ENCODE assay signal across 1 cellular context in the genomic region with DNA sequence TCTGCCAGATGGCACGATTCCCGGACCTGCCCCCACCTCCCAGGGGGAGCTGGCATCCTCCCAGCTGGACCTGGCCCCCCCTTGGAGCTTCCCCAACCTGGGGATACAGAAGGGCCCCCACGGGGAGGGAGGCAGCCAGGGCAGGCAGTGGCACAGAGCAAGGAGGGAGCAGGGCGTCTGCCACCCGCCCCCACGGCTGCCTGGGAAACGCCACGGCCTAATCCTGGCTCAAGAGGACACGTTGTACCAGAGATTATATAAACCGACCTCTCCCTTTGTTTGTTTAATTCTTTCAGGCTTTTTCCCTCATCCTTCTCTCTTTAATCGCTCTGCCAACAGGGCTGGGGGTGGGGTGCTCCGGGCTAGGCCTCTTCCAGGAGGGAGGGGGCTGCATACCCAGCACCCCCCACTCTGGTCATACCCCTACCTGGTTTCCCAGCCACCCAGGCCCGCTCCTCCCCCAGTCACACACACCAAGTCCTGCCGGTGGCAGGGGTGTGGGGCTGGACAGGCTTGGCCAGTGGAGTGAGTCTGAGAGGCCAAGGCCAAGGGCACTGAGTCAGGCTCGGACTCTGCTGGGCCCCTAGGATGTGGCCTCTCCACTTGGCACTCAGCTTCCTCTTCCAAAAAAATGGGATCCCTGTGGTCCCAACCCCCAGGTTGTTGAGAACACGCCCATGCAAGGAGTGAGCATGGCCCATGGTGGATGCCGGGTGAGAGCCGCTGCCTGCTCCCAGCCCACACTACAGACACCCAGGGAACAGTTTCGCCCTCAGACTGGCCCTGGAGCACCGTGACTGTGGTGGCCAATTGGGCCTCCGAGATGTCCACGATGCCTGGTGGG.
TF ChIP-seq lines count a peak whose summit lies in the region.

No MANE protein-coding gene starts in this region.

TF ChIP-seq in endothelial cell of umbilical vein, 7 proteins besides CTCF, POLR2A, EP300 and RAD21:
- no peak for TF ChIP-seq FOS (IDR thresholded peaks at IDR 0.05; ENCODE audit: borderline replicate concordance, insufficient read depth, low read length)
- TF ChIP-seq GATA2 (IDR thresholded peaks at IDR 0.05; ENCODE audit: insufficient read depth, insufficient read length, low read depth, low read length): no peak
- TF ChIP-seq MYC (IDR thresholded peaks at IDR 0.05; ENCODE audit: low read depth, low read length): no peak
- TF ChIP-seq, protein P1, sequence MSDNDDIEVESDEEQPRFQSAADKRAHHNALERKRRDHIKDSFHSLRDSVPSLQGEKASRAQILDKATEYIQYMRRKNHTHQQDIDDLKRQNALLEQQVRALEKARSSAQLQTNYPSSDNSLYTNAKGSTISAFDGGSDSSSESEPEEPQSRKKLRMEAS (IDR thresholded peaks at IDR 0.05; ENCODE audit: insufficient read depth, insufficient read length): no peak
- no peak for TF ChIP-seq JUN (IDR thresholded peaks at IDR 0.05; ENCODE audit: borderline replicate concordance, insufficient read depth, insufficient read length, low read depth)
- no peak for TF ChIP-seq POLR2AphosphoS5 (IDR thresholded peaks at IDR 0.05; ENCODE audit: insufficient read depth, low read depth, low read length)
- no peak for TF ChIP-seq EZH2 (IDR thresholded peaks at IDR 0.05; ENCODE audit: borderline replicate concordance, low read depth, low read length, severe bottlenecking)
